ENCODE assay signal across 9 cellular contexts in genomic region chr2:240745456-240745855, GRCh38. TPM values are rescaled to one million over a fixed set of nuclear protein-coding genes. Genes with fewer than 3 reads are reported as not detected.
"Had no signal": no experiment of that assay in that cellular context is flagged by ENCODE, and none has a peak within 500 bp of the region (broad histone marks: within the 10 kb centered on the region; RNA-seq: fewer than 3 reads in every experiment).

No MANE protein-coding gene starts in this region.

- H2AFZ ChIP-seq: GM23338 had no signal

- H3K4me3 ChIP-seq: GM23338, K562 had no signal

- FAIRE-seq: H54, HTR-8/SVneo, K562 had no signal

- DNase-seq: H9, HCEC 1CT, IMR-90, KG1 had no signal

- H3K4me2 ChIP-seq: GM23338 had no signal

RNA-seq across cellular contexts. Expression of gene AQP12A, which starts 53.8 kb away (rescaled TPM):
- total RNA-seq: GM23338, H9, HT-29, IMR-90, K562 had no signal
- polyA plus RNA-seq: GM23338, IMR-90, K562 had no signal
